In genomic region chr5:10949856-10950630, GRCh38 we compare ENCODE assay signal across 16 cellular contexts.
DNase-seq lines count a peak whose midpoint lies in the region; ATAC-seq, FAIRE-seq and TF ChIP-seq lines count a peak whose summit lies in the region.
"Had no signal": no experiment of that assay in that cellular context is flagged by ENCODE, and none has a peak within 500 bp of the region (broad histone marks: within the 10 kb centered on the region; RNA-seq: fewer than 3 reads in every experiment).

No MANE protein-coding gene starts in this region.

- no peak for TF ChIP-seq CTCF in nephron progenitor cell (IDR thresholded peaks at IDR 0.05)

- peaks cover 7% of the 10 kb centered on the region for H3K9me3 Mint-ChIP-seq in nephron progenitor cell

- no peak overlapping the region for H3K4me3 Mint-ChIP-seq in nephron progenitor cell
- H3K4me3 Mint-ChIP-seq: CD4-positive, alpha-beta memory T cell had no signal

- H3K27ac Mint-ChIP-seq in nephron progenitor cell = peak overlapping the region; percentile 14

- no peak for ATAC-seq in GM21825 (IDR thresholded peaks at IDR 0.05; ENCODE audit: unreplicated experiment)
- ATAC-seq: A549, HCT116 had no signal

- H3K27me3 Mint-ChIP-seq in nephron progenitor cell (ENCODE audit: low read depth, poor library complexity) = no peaks in the 10 kb centered on the region

- peaks cover 22% of the 10 kb centered on the region for H3K4me1 Mint-ChIP-seq in nephron progenitor cell
- H3K4me1 Mint-ChIP-seq: CD4-positive, alpha-beta memory T cell had no signal

- peak; percentile 69 for FAIRE-seq in HTR-8/SVneo (lab: Jason Lieb, UNC)
- FAIRE-seq in urothelium cell line (lab: Jason Lieb, UNC) = peak; percentile 85
- FAIRE-seq: A549, G401.6, GM12891, GM19239, H54 had no signal

- H3K36me3 Mint-ChIP-seq in nephron progenitor cell (ENCODE audit: low read depth) = no peaks in the 10 kb centered on the region
- H3K36me3 Mint-ChIP-seq: CD4-positive, alpha-beta memory T cell had no signal

- no peak for DNase-seq in HTR-8/SVneo (ENCODE audit: insufficient read length, low spot score)
- peak; percentile 74 for DNase-seq in NCI-H524 treated with DMSO at 0.1 percent for 48 hours (lab: John Stamatoyannopoulos, UW)
- DNase-seq in nephron progenitor cell = no peak
- no peak for DNase-seq in urothelium cell line (ENCODE audit: low spot score)
- no peak for DNase-seq in GM19240 (ENCODE audit: insufficient read length, low spot score)
- DNase-seq: BE2C; CD4-positive, alpha-beta memory T cell; DMS79; GM23248 had no signal
